8 cellular contexts compared by ENCODE assay signal in the genomic region with DNA sequence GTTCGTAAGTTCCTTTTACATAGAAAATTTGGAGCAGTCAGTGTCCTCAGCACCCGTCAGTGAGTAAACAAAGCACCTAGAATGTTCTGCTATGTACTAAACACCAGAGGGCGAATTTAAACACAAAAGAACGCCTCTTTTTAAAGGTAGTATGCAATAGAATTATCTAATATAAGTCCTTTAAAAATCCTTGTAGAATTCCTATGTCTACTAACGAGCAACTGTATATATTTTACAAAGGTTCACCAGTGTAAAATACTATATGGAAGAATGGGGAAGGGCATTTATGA. TPM values are rescaled to one million over a fixed set of nuclear protein-coding genes. Genes with fewer than 3 reads are reported as not detected.
A peak's percentile ranks its signal among the peaks of the same experiment; 100 is the strongest.
DNase-seq lines count a peak whose midpoint lies in the region; ATAC-seq, FAIRE-seq and TF ChIP-seq lines count a peak whose summit lies in the region.

No MANE protein-coding gene starts in this region.

- H3K4me3 Mint-ChIP-seq in natural killer cell treated with Interleukin-12 subunit alpha and Interleukin-12 subunit beta and Interleukin-15 and Interleukin-18, amount 100 ng/mL, for 72 hours: peak overlapping the region; percentile 80

- TF ChIP-seq POLR2A in GM18505 (IDR thresholded peaks at IDR 0.05; ENCODE audit: borderline replicate concordance, extremely low read depth, insufficient read depth, insufficient read length) (no peak), H54 (IDR thresholded peaks at IDR 0.05; ENCODE audit: low read depth, low read length) (no peak)

- DNase-seq in NCI-H748 treated with DMSO at 0.1 percent for 48 hours (lab: John Stamatoyannopoulos, UW) (peak; percentile 45), H54 (ENCODE audit: insufficient read length, low spot score) (no peak), NCI-H2196 (lab: John Stamatoyannopoulos, UW; ENCODE audit: unreplicated experiment) (no peak)
- no peak for DNase-seq in effector memory CD4-positive, alpha-beta T cell
- DNase-seq in natural killer cell treated with Interleukin-12 subunit alpha and Interleukin-12 subunit beta and Interleukin-15 and Interleukin-18, amount 100 ng/mL, for 72 hours (ENCODE audit: low spot score): no peak
- DNase-seq in activated CD4-positive, alpha-beta T cell treated with anti-CD3 and anti-CD28 coated beads for 1 hour: no peak

- peaks cover 2% of the 10 kb centered on the region for H3K36me3 Mint-ChIP-seq in natural killer cell treated with Interleukin-12 subunit alpha and Interleukin-12 subunit beta and Interleukin-15 and Interleukin-18, amount 100 ng/mL, for 72 hours

- no peaks in the 10 kb centered on the region for H3K27me3 ChIP-seq in effector memory CD4-positive, alpha-beta T cell (replicated peaks; ENCODE audit: control insufficient read depth, insufficient read depth, low read length, poor library complexity, severe bottlenecking)

- no peaks in the 10 kb centered on the region for H3K36me3 ChIP-seq in effector memory CD4-positive, alpha-beta T cell (ENCODE audit: control insufficient read depth, insufficient read depth, low read length)

- no peaks in the 10 kb centered on the region for H3K4me1 ChIP-seq in effector memory CD4-positive, alpha-beta T cell (ENCODE audit: control insufficient read depth, insufficient read depth, low read length, poor library complexity, severe bottlenecking)

- no peak overlapping the region for H3K27ac Mint-ChIP-seq in natural killer cell treated with Interleukin-12 subunit alpha and Interleukin-12 subunit beta and Interleukin-15 and Interleukin-18, amount 100 ng/mL, for 72 hours

- no peak overlapping the region for H3K27ac ChIP-seq in effector memory CD4-positive, alpha-beta T cell (ENCODE audit: insufficient read depth, low read length, poor library complexity, severe bottlenecking)

- H3K4me1 Mint-ChIP-seq in natural killer cell treated with Interleukin-12 subunit alpha and Interleukin-12 subunit beta and Interleukin-15 and Interleukin-18, amount 100 ng/mL, for 72 hours (ENCODE audit: low read depth in 2 of 2): peaks cover 5 to 7% of the 10 kb centered on the region in 2 donors

- no peaks in the 10 kb centered on the region for H3K9me3 Mint-ChIP-seq in natural killer cell treated with Interleukin-12 subunit alpha and Interleukin-12 subunit beta and Interleukin-15 and Interleukin-18, amount 100 ng/mL, for 72 hours

- H3K27me3 Mint-ChIP-seq in natural killer cell treated with Interleukin-12 subunit alpha and Interleukin-12 subunit beta and Interleukin-15 and Interleukin-18, amount 100 ng/mL, for 72 hours: peaks cover 9 to 11% of the 10 kb centered on the region in 2 donors

- no peak for FAIRE-seq in H54 (lab: Jason Lieb, UNC)

- peak; percentile 39 for ATAC-seq in GM18505 (IDR thresholded peaks at IDR 0.05; ENCODE audit: unreplicated experiment)
- peak; percentile 49 for ATAC-seq in HG02610 (IDR thresholded peaks at IDR 0.05; ENCODE audit: unreplicated experiment)
- ATAC-seq in natural killer cell treated with Interleukin-12 subunit alpha and Interleukin-12 subunit beta and Interleukin-15 and Interleukin-18, amount 100 ng/mL, for 72 hours: peak in 1 of 2 donors; percentile 11

- no peaks in the 10 kb centered on the region for H3K9me3 ChIP-seq in effector memory CD4-positive, alpha-beta T cell (ENCODE audit: control insufficient read depth, low read length)

- peak overlapping the region; percentile 47 for H3K4me3 ChIP-seq in effector memory CD4-positive, alpha-beta T cell (ENCODE audit: insufficient read depth, low read depth, low read length, poor library complexity, severe bottlenecking)

RNA-seq across cellular contexts. Expression of gene TMEM232, which starts 0.5 kb away (rescaled TPM):
- total RNA-seq in natural killer cell treated with Interleukin-12 subunit alpha and Interleukin-12 subunit beta and Interleukin-15 and Interleukin-18, amount 100 ng/mL, for 72 hours: under 1 TPM; 0.40 to 0.86 TPM

RNA-seq across cellular contexts. Expression of gene SLC25A46, which starts 11.8 kb away (rescaled TPM):
- 10 to 100 TPM; 39.9 to 46.7 TPM for total RNA-seq in natural killer cell treated with Interleukin-12 subunit alpha and Interleukin-12 subunit beta and Interleukin-15 and Interleukin-18, amount 100 ng/mL, for 72 hours
